Comparison of ENCODE assay signal across 13 cellular contexts in the genomic region with DNA sequence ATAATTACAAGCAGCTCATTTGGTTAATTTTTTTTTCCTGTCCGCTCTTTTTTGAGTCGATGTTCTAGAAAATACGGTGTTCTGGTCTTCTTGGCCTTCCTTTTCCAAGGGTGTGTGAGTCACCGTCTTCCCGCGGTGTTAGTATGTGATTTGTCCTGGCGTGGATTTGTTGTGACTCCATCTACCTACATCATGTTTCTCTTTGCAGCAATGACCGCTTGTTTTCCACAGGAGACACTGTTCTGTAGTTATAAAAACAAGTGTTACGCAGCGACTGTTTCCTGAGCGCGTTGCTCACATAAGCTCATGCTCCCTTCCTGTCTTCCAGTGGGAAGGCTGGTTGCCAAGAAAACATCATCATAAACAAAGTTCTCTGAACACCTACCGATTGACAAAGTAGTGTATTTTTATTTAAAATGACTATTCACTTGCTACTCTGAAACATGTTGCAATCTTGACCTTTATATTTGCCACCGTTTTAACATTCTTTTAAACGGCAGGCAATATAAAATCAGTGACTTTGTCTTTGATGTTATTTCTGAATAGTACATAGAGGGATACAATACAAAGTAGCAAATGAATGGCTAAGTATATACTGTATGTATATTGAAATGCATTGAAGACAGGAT. TPM values are rescaled to one million over a fixed set of nuclear protein-coding genes. Genes with fewer than 3 reads are reported as not detected.
DNase-seq lines count a peak whose midpoint lies in the region; ATAC-seq and TF ChIP-seq lines count a peak whose summit lies in the region.
"Had no signal": no experiment of that assay in that cellular context is flagged by ENCODE, and none has a peak within 500 bp of the region (broad histone marks: within the 10 kb centered on the region; RNA-seq: fewer than 3 reads in every experiment).

No MANE protein-coding gene starts in this region.

- no peak overlapping the region for H4K91ac ChIP-seq in mesenchymal stem cell (ENCODE audit: low read length)

- H4K8ac ChIP-seq in mesenchymal stem cell (ENCODE audit: low read length): no peak overlapping the region

- POLR2A ChIA-PET in HEK293T (lab: Yijun Ruan, JAX): no interaction called here

- no peak overlapping the region for H3K4ac ChIP-seq in mesenchymal stem cell (ENCODE audit: low read depth in 1 of 2, low read length in 2 of 2)

- no peak overlapping the region for H3K14ac ChIP-seq in mesenchymal stem cell (ENCODE audit: low read length in 2 of 2)

- WGBS in heart right ventricle, 2 donors: 49 to 64% methylated on average over 15 of the region's 15 CpGs
- 92% methylated on average over 14 of the region's 15 CpGs for WGBS in mesenchymal stem cell

- H3K36me3 ChIP-seq in heart right ventricle (no peaks in the 10 kb centered on the region), mesenchymal stem cell (ENCODE audit: control insufficient read depth in 1 of 2, insufficient read depth in 2 of 2, low read depth in 1 of 2, low read length in 2 of 2) (no peaks in the 10 kb centered on the region), Peyer's patch (no peaks in the 10 kb centered on the region)
- H3K36me3 ChIP-seq: WERI-Rb-1 had no signal

- TF ChIP-seq POLR2A in Peyer's patch (IDR thresholded peaks at IDR 0.05): no peak

- H3K9ac ChIP-seq in mesenchymal stem cell (ENCODE audit: low read length): no peak overlapping the region

- DNase-seq in heart right ventricle (peak in 1 of 2 donors; percentile 40), left ventricle myocardium superior (no peak), fibroblast of gingiva (ENCODE audit: low read depth) (peak; percentile 22), mesenchymal stem cell (peak; percentile 79), HEK293T (ENCODE audit: extremely low spot score) (no peak), Peyer's patch (no peak)
- no peak for DNase-seq in stimulated activated CD4-positive, alpha-beta T cell treated with anti-CD3 and anti-CD28 coated beads, Interleukin-2, amount 100 ng/mL, for 24 hours
- DNase-seq in stimulated activated CD4-positive, alpha-beta T cell treated with anti-CD3 and anti-CD28 coated beads, Interleukin-1b, Interleukin-23, amount 100 ng/mL, for 48 hours: no peak
- DNase-seq: activated CD8-positive, alpha-beta memory T cell treated with anti-CD3 and anti-CD28 coated beads, Interleukin-2, amount 10 ng/mL, durations not matched to agents 7 days and 5 days; activated naive CD4-positive, alpha-beta T cell treated with anti-CD3 and anti-CD28 coated beads, Interleukin-2, amount 50 U/mL, for 16 hours; CD8-positive, alpha-beta T cell; stimulated activated naive CD4-positive, alpha-beta T cell treated with Interleukin-2 at 50 U/mL for 16 hours; WERI-Rb-1 had no signal

- no peak overlapping the region for H2BK12ac ChIP-seq in mesenchymal stem cell (ENCODE audit: low read length in 2 of 2)

- CTCF ChIA-PET in HEK293T (lab: Yijun Ruan, JAX): no interaction called here

- peaks cover 0 to 58% (median 32%) of the 10 kb centered on the region in 9 donors for H3K4me1 ChIP-seq in heart right ventricle
- H3K4me1 ChIP-seq in mesenchymal stem cell (ENCODE audit: control insufficient read depth, insufficient read depth, low read depth, low read length): peaks cover 11% of the 10 kb centered on the region
- no peaks in the 10 kb centered on the region for H3K4me1 ChIP-seq in Peyer's patch

- no peak overlapping the region for H2BK5ac ChIP-seq in mesenchymal stem cell (ENCODE audit: low read depth, low read length, poor library complexity, severe bottlenecking)

- H3K27me3 ChIP-seq in heart right ventricle: no peaks in the 10 kb centered on the region
- H3K27me3 ChIP-seq in mesenchymal stem cell (ENCODE audit: control insufficient read depth in 1 of 2, insufficient read depth in 1 of 2, low read length in 2 of 2): no peaks in the 10 kb centered on the region
- no peaks in the 10 kb centered on the region for H3K27me3 ChIP-seq in Peyer's patch

- H2AK5ac ChIP-seq in mesenchymal stem cell (ENCODE audit: low read length, severe bottlenecking): no peak overlapping the region

- peaks cover 7% of the 10 kb centered on the region for H3K79me1 ChIP-seq in mesenchymal stem cell (replicated peaks; ENCODE audit: low read length, poor library complexity, severe bottlenecking)

- H2BK15ac ChIP-seq in mesenchymal stem cell (ENCODE audit: low read depth, poor library complexity, severe bottlenecking): no peak overlapping the region

- no peak overlapping the region for H3K23ac ChIP-seq in mesenchymal stem cell (ENCODE audit: low read length in 2 of 2)

- peak; percentile 11 to 81 (median 63) for ATAC-seq in heart right ventricle
- ATAC-seq in left ventricle myocardium superior: no peak
- ATAC-seq: activated CD8-positive, alpha-beta memory T cell treated with anti-CD3 and anti-CD28 coated beads, Interleukin-2, amount 10 ng/mL, durations not matched to agents 7 days and 5 days; CD8-positive, alpha-beta T cell had no signal

- H3K4me3 ChIP-seq in heart right ventricle (peak overlapping the region in 5 of 10 donors; percentile 0 to 29 (median 13)), mesenchymal stem cell (ENCODE audit: insufficient read depth in 1 of 2, low read depth in 1 of 2, low read length in 2 of 2) (no peak overlapping the region), Peyer's patch (no peak overlapping the region)

- H3K4me2 ChIP-seq in mesenchymal stem cell (ENCODE audit: low read length, poor library complexity, severe bottlenecking): peak overlapping the region; percentile 40

- intact Hi-C loops in heart right ventricle (cut with DNase I): no loop called here
- intact Hi-C loops in left ventricle myocardium superior (cut with micrococcal nuclease): no loop called here

- peak overlapping the region in 6 of 10 donors; percentile 4 to 54 (median 36) for H3K27ac ChIP-seq in heart right ventricle
- H3K27ac ChIP-seq in mesenchymal stem cell (ENCODE audit: low read length, poor library complexity, severe bottlenecking): peak overlapping the region; percentile 8
- no peak overlapping the region for H3K27ac ChIP-seq in Peyer's patch
- H3K27ac ChIP-seq: WERI-Rb-1 had no signal

- TF ChIP-seq CTCF in heart right ventricle (IDR thresholded peaks at IDR 0.05): peak in 1 of 9 donors; percentile 14
- no peak for TF ChIP-seq CTCF in Peyer's patch (IDR thresholded peaks at IDR 0.05)

- no peak overlapping the region for H2BK120ac ChIP-seq in mesenchymal stem cell (ENCODE audit: low read depth, low read length)

- H2AFZ ChIP-seq in mesenchymal stem cell (ENCODE audit: low read depth, low read length): no peak overlapping the region

- no peaks in the 10 kb centered on the region for H3K9me3 ChIP-seq in heart right ventricle
- H3K9me3 ChIP-seq in mesenchymal stem cell (ENCODE audit: control insufficient read depth, low read length): no peaks in the 10 kb centered on the region
- H3K9me3 ChIP-seq in Peyer's patch: no peaks in the 10 kb centered on the region

- no peak overlapping the region for H3K18ac ChIP-seq in mesenchymal stem cell (ENCODE audit: low read depth in 1 of 2, low read length in 2 of 2)

TF ChIP-seq in HEK293T, 16 proteins besides CTCF, POLR2A, EP300 and RAD21:
- TF ChIP-seq FOXA1 (IDR thresholded peaks at IDR 0.05) (no peak), BHLHE40 (IDR thresholded peaks at IDR 0.05; ENCODE audit: borderline replicate concordance) (no peak), CTBP1 (IDR thresholded peaks at IDR 0.05; ENCODE audit: borderline replicate concordance) (no peak), ELF4 (IDR thresholded peaks at IDR 0.05) (no peak), FOXM1 (IDR thresholded peaks at IDR 0.05; ENCODE audit: borderline replicate concordance) (no peak), ZNF384 (IDR thresholded peaks at IDR 0.05) (no peak), HDGF (IDR thresholded peaks at IDR 0.05; ENCODE audit: borderline replicate concordance) (no peak), SP1 (IDR thresholded peaks at IDR 0.05) (no peak), LEF1 (IDR thresholded peaks at IDR 0.05; ENCODE audit: borderline replicate concordance) (no peak), L3MBTL2 (conservative IDR thresholded peaks at IDR 0.05) (no peak), NFRKB (IDR thresholded peaks at IDR 0.05) (no peak), SUZ12 (IDR thresholded peaks at IDR 0.05) (no peak)
- TF ChIP-seq, protein P1, sequence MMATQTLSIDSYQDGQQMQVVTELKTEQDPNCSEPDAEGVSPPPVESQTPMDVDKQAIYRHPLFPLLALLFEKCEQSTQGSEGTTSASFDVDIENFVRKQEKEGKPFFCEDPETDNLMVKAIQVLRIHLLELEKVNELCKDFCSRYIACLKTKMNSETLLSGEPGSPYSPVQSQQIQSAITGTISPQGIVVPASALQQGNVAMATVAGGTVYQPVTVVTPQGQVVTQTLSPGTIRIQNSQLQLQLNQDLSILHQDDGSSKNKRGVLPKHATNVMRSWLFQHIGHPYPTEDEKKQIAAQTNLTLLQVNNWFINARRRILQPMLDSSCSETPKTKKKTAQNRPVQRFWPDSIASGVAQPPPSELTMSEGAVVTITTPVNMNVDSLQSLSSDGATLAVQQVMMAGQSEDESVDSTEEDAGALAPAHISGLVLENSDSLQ (IDR thresholded peaks at IDR 0.05): no peak

RNA-seq across cellular contexts. Expression of a gene that starts 19.0 kb away (rescaled TPM):
- 100 to 1,000 TPM; 101 to 181 (median 154) TPM for total RNA-seq in heart right ventricle
- 10 to 100 TPM; 13.7 to 22.2 TPM for polyA plus RNA-seq in heart right ventricle
- 156 TPM for total RNA-seq in left ventricle myocardium superior
- polyA plus RNA-seq in mesenchymal stem cell (2013, experiment 1 of 2): 7.2 TPM
- 7.0 TPM for polyA plus RNA-seq in mesenchymal stem cell (2013, experiment 2 of 2)
- total RNA-seq in Peyer's patch: 10 to 100 TPM in 1 of 4 donors, 1 to 10 TPM in 3; 1.6 to 12.4 (median 5.7) TPM

Comparison
In these comparisons a context has a peak if more than half of its experiments do, and no peak if none do; other contexts are left out.
1. DNase-seq: peak in fibroblast of gingiva (single experiment) and mesenchymal stem cell (single experiment); none in left ventricle myocardium superior (single experiment), stimulated activated CD4-positive, alpha-beta T cell treated with anti-CD3 and anti-CD28 coated beads, Interleukin-2, amount 100 ng/mL, for 24 hours (0 of 2), HEK293T (single experiment), stimulated activated CD4-positive, alpha-beta T cell treated with anti-CD3 and anti-CD28 coated beads, Interleukin-1b, Interleukin-23, amount 100 ng/mL, for 48 hours (single experiment) and Peyer's patch (0 of 3).
2. H3K27ac ChIP-seq: peak in heart right ventricle (6 of 10) and mesenchymal stem cell (single experiment); none in Peyer's patch (0 of 4).
3. RNA of a gene that starts 19.0 kb away (total RNA-seq): 101 to 181 TPM in heart right ventricle and 156 TPM in left ventricle myocardium superior (single experiment); 1.6 to 12.4 TPM in Peyer's patch; every median in the first group is over 4 times any median in the second.